Comparison of ENCODE assay signal across 8 cellular contexts in the genomic region with DNA sequence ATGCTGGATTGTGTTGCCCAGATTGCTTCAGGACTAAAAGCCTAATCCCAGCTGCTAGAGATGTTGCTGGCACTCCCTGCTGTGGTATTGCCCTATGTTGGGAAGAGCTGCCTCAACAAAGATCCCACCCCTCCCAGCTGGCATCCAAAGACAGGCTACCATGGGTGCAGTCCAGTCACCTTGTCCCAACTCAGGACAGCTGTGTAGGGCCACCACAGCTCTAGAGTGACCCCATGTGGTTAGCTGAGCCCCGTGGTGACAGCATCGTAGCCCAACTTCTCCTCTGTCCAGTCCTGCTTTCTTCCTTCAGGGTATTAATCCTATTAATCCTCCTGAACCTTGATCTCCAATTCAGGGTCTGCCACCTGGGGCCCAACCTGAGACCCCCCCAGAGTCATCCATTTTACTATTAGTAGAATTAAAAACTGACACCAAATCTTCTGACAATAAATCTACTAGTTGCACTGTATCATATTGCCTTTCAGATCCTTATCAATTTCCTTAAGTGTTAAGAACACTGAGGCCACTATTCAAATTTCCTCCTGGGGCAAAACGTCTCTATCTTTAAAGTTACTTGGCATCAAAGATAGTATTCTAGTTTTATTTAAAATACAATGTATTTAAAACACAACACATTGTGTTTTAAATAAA.
A peak's percentile ranks its signal among the peaks of the same experiment; 100 is the strongest.
DNase-seq lines count a peak whose midpoint lies in the region; ATAC-seq and TF ChIP-seq lines count a peak whose summit lies in the region.

No MANE protein-coding gene starts in this region.

- no peaks in the 10 kb centered on the region for H3K36me3 ChIP-seq in BJ (ENCODE audit: control insufficient read depth, insufficient read depth, low read length)

- no peak for DNase-seq in BJ (ENCODE audit: low read depth)
- peak; percentile 39 for DNase-seq in HCEC 1CT
- peak; percentile 46 for DNase-seq in UCSD-AML1 (lab: John Stamatoyannopoulos, UW; ENCODE audit: unreplicated experiment)
- DNase-seq in kidney tubule cell (ENCODE audit: low spot score): peak; percentile 47
- no peak for DNase-seq in stimulated activated CD4-positive, alpha-beta T cell treated with anti-CD3 and anti-CD28 coated beads, Interleukin-15, amount 100 ng/mL, for 24 hours
- no peak for DNase-seq in activated CD8-positive, alpha-beta memory T cell treated with anti-CD3 and anti-CD28 coated beads, Interleukin-2, amount 50 U/mL, for 48 hours

- no peak overlapping the region for H3K4me3 ChIP-seq in BJ (ENCODE audit: low read depth, low read length)

- ATAC-seq in HG02642 (IDR thresholded peaks at IDR 0.05; ENCODE audit: poor library complexity, unreplicated experiment): no peak
- ATAC-seq in activated CD4-positive, CD25-positive, alpha-beta regulatory T cell treated with anti-CD3 and anti-CD28 coated beads, Interleukin-2, amount 50 U/mL, for 24 hours: no peak

- POLR2A ChIA-PET in BJ (lab: Charles Lee): no interaction called here

- H3K27me3 ChIP-seq in BJ (ENCODE audit: control insufficient read depth, insufficient read depth, low read length): no peaks in the 10 kb centered on the region

- CTCF ChIA-PET in BJ (lab: Yijun Ruan, JAX): interaction anchor here (0.7 to 3.4 kb wide), 9 partner anchors 8 to 1307 kb away, joined by 3 to 30 read pairs (median 4); partner anchors contain the start of gene MINDY2

- TF ChIP-seq CTCF in BJ (IDR thresholded peaks at IDR 0.05; ENCODE audit: insufficient read depth, low read depth, low read length): peak; percentile 62

Comparison
In these comparisons a context has a peak if more than half of its experiments do, and no peak if none do; other contexts are left out.
1. DNase-seq: peak in HCEC 1CT (single experiment), UCSD-AML1 (single experiment) and kidney tubule cell (single experiment); none in BJ (single experiment), stimulated activated CD4-positive, alpha-beta T cell treated with anti-CD3 and anti-CD28 coated beads, Interleukin-15, amount 100 ng/mL, for 24 hours (single experiment) and activated CD8-positive, alpha-beta memory T cell treated with anti-CD3 and anti-CD28 coated beads, Interleukin-2, amount 50 U/mL, for 48 hours (single experiment).